Comparison of ENCODE assay signal across 14 cellular contexts in the genomic region with DNA sequence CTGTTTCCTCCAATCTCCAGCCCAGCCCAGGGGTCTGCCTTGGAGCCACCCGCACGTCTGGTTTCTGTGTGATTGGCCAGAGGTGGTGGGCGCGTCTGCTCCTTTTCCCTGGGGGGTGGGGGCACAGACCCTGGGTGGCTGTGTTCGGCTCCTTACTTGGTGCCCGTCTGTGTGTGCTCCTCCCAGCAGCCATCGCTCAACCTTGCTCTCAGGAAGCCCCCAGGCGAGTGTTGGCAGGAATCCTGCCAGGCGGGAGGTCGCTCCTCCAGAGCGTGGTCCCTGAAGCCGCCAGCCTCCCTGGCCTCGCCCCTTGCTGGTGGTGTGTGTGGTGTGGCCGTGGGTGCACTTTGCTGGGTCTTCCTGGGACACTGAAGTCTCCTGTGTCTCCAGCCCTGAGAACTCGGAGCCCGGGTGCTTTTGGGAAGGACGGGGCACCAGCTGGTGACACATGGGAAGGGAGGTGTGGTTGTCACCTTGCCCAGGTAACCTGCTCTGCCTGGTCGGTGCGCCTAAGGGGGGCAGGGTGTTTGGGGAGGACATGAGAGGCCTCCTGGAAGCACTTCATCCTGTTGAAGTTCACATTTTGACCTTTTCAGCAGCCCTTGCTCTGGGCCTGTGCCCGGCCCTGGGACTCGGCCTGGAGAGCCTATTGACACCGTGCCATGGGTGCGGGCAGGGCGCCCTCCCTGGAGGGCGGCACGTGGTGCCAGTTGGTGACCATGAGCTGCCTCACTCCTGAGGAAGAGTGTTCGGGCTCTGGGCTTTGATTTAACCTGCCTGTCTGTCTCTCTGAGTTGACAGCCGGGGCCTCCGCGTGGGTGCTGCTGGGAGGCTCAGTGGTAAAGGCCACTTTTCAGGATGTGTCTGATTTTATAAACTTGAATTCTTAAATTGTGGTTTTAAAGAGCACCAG. TPM values are rescaled to one million over a fixed set of nuclear protein-coding genes. Genes with fewer than 3 reads are reported as not detected.
A peak's percentile ranks its signal among the peaks of the same experiment; 100 is the strongest.
DNase-seq lines count a peak whose midpoint lies in the region; ATAC-seq and TF ChIP-seq lines count a peak whose summit lies in the region.
"Had no signal": no experiment of that assay in that cellular context is flagged by ENCODE, and none has a peak within 500 bp of the region (broad histone marks: within the 10 kb centered on the region; RNA-seq: fewer than 3 reads in every experiment).

No MANE protein-coding gene starts in this region.

- TSS peak; percentile 93 for BruUV-seq in Caco-2 (replicated peaks; lab: Mats Ljungman, UMichigan)

- H3K4me3 Mint-ChIP-seq in Caco-2 (ENCODE audit: unreplicated experiment): peak overlapping the region; percentile 58
- H3K4me3 Mint-ChIP-seq in osteocyte (ENCODE audit: unreplicated experiment): no peak overlapping the region
- H3K4me3 Mint-ChIP-seq: CD14-positive monocyte, IgD-negative memory B cell had no signal

- H3K36me3 Mint-ChIP-seq in Caco-2 (ENCODE audit: insufficient read depth, unreplicated experiment) (peaks cover 49% of the 10 kb centered on the region), osteocyte (ENCODE audit: unreplicated experiment) (peaks cover 2% of the 10 kb centered on the region)

- no peaks in the 10 kb centered on the region for H3K27me3 Mint-ChIP-seq in Caco-2 (ENCODE audit: insufficient read depth, unreplicated experiment)
- no peaks in the 10 kb centered on the region for H3K27me3 Mint-ChIP-seq in osteocyte (ENCODE audit: unreplicated experiment)

- H4K91ac ChIP-seq in trophoblast cell (ENCODE audit: low read depth, low read length): peak overlapping the region; percentile 85

- H3K4me1 Mint-ChIP-seq in Caco-2 (ENCODE audit: low read depth, unreplicated experiment) (peaks cover 55% of the 10 kb centered on the region), osteocyte (ENCODE audit: unreplicated experiment) (peaks cover 32% of the 10 kb centered on the region)

- H3K14ac ChIP-seq in trophoblast cell (ENCODE audit: low read length): peak overlapping the region; percentile 65

- H2BK12ac ChIP-seq in trophoblast cell (ENCODE audit: low read length): peak overlapping the region; percentile 39

- no peak overlapping the region for H3K4me3 ChIP-seq in Caco-2 (ENCODE audit: low read depth, low read length)
- H3K4me3 ChIP-seq in heart left ventricle: no peak overlapping the region
- H3K4me3 ChIP-seq in trophoblast cell (ENCODE audit: low read depth, low read length): no peak overlapping the region

- peak overlapping the region; percentile 78 for H3K18ac ChIP-seq in trophoblast cell (ENCODE audit: low read length)

- no peak overlapping the region for H2AFZ ChIP-seq in trophoblast cell (ENCODE audit: insufficient read depth, low read length, poor library complexity)

- peak overlapping the region; percentile 16 for H3K4ac ChIP-seq in trophoblast cell (ENCODE audit: low read depth, low read length)

- H3K9ac ChIP-seq in trophoblast cell (ENCODE audit: low read length): no peak overlapping the region

- H3K9me3 ChIP-seq in Caco-2 (no peaks in the 10 kb centered on the region), heart left ventricle (no peaks in the 10 kb centered on the region), trophoblast cell (ENCODE audit: insufficient read depth, low read depth, low read length) (no peaks in the 10 kb centered on the region)

- POLR2A ChIA-PET in Caco-2 (lab: Charles Lee): interaction anchor here (0.6 kb wide), 1 partner anchor 13 kb away, joined by 3 read pairs; no protein-coding TSS in a partner anchor

- H3K4me2 ChIP-seq in trophoblast cell (ENCODE audit: low read length): peak overlapping the region; percentile 40

- CTCF ChIA-PET in Caco-2 (lab: Charles Lee): interaction anchor here (0.9 to 1.5 kb wide), 5 partner anchors 12 to 107 kb away, joined by 3 to 11 read pairs (median 5); no protein-coding TSS in a partner anchor

- no peak for TF ChIP-seq POLR2A in heart left ventricle (IDR thresholded peaks at IDR 0.05)

- intact Hi-C loops in Caco-2 (cut with micrococcal nuclease; ENCODE audit: unreplicated experiment) (loop anchor here (1.0 kb wide), 1 partner anchor 13 kb away; no protein-coding TSS in a partner anchor), heart left ventricle (cut with DNase I) (no loop called here)

- H3K36me3 ChIP-seq in Caco-2 (ENCODE audit: control insufficient read depth, insufficient read depth, low read length) (no peaks in the 10 kb centered on the region; the same call in 1 of the 2 replicates), heart left ventricle (peaks cover 0 to 19% (median 0%) of the 10 kb centered on the region in 9 donors), trophoblast cell (ENCODE audit: control insufficient read depth in 1 of 2, insufficient read depth in 2 of 2, low read length in 2 of 2) (peaks cover 0 to 2% of the 10 kb centered on the region in 2 experiments)

- peak in 1 of 2 experiments; percentile 43 for DNase-seq in Caco-2
- peak; percentile 52 for DNase-seq in NCI-H2029 treated with DMSO at 0.1 percent for 48 hours (lab: John Stamatoyannopoulos, UW)
- peak; percentile 65 to 84 (median 80) for DNase-seq in heart left ventricle
- DNase-seq in trophoblast cell: peak; percentile 39 to 47
- no peak for DNase-seq in osteocyte (ENCODE audit: extremely low spot score, unreplicated experiment)
- no peak for DNase-seq in NCI-H446 (lab: John Stamatoyannopoulos, UW)
- no peak for DNase-seq in GOT3 (lab: John Stamatoyannopoulos, UW)
- DNase-seq: activated CD4-positive, CD25-positive, alpha-beta regulatory T cell treated with anti-CD3 and anti-CD28 coated beads, Interleukin-2, amount 50 U/mL, for 72 hours; activated effector memory CD4-positive, alpha-beta T cell treated with anti-CD3 and anti-CD28 coated beads, Interleukin-2, amount 50 U/mL, for 16 hours; SHP77 had no signal

- H3K27me3 ChIP-seq in Caco-2 (replicated peaks; ENCODE audit: control insufficient read depth, insufficient read depth, low read length) (no peaks in the 10 kb centered on the region), heart left ventricle (no peaks in the 10 kb centered on the region), trophoblast cell (ENCODE audit: insufficient read depth, low read length) (no peaks in the 10 kb centered on the region)

- H3K27ac ChIP-seq in heart left ventricle: peak overlapping the region in 9 of 12 donors; percentile 1 to 65 (median 51)
- H3K27ac ChIP-seq in trophoblast cell (ENCODE audit: low read depth, low read length): peak overlapping the region; percentile 64

- H2AK5ac ChIP-seq in trophoblast cell (ENCODE audit: low read length): peak overlapping the region; percentile 77

- H3K27ac Mint-ChIP-seq in Caco-2 (ENCODE audit: unreplicated experiment): peak overlapping the region; percentile 94
- no peak overlapping the region for H3K27ac Mint-ChIP-seq in osteocyte (ENCODE audit: unreplicated experiment)

- peak overlapping the region; percentile 11 for H4K12ac ChIP-seq in trophoblast cell (ENCODE audit: low read depth, low read length)

- peaks cover 7% of the 10 kb centered on the region for H3K9me3 Mint-ChIP-seq in Caco-2 (ENCODE audit: unreplicated experiment)
- no peaks in the 10 kb centered on the region for H3K9me3 Mint-ChIP-seq in osteocyte (ENCODE audit: unreplicated experiment)

- peaks cover 31% of the 10 kb centered on the region for H3K79me1 ChIP-seq in trophoblast cell (ENCODE audit: low read length)

- ATAC-seq in heart left ventricle: peak; percentile 73 to 84 (median 78)
- no peak for ATAC-seq in HG03565 (IDR thresholded peaks at IDR 0.05; ENCODE audit: unreplicated experiment)

- WGBS in heart left ventricle, 4 donors: 56 to 74% (median 67%) methylated on average over 21 to 30 of the region's 30 CpGs
- no CpG with 5 or more reads among the region's 30 CpGs for WGBS in trophoblast cell (ENCODE audit: extremely low coverage, insufficient coverage, insufficient read length)

- TF ChIP-seq CTCF in Caco-2 (IDR thresholded peaks at IDR 0.05; ENCODE audit: insufficient read depth in 1 of 2, low read depth in 1 of 2, low read length in 1 of 2, severe bottlenecking in 1 of 2, unreplicated experiment in 1 of 2): no peak
- no peak for TF ChIP-seq CTCF in heart left ventricle (IDR thresholded peaks at IDR 0.05)
- no peak for TF ChIP-seq CTCF in osteocyte (IDR thresholded peaks at IDR 0.05)

- peak overlapping the region; percentile 23 for H2BK5ac ChIP-seq in trophoblast cell (ENCODE audit: low read depth, low read length, poor library complexity)

- no peak overlapping the region for H3K23ac ChIP-seq in trophoblast cell (ENCODE audit: low read length)

- H3K4me1 ChIP-seq in Caco-2: peaks cover 50% of the 10 kb centered on the region
- peaks cover 5 to 72% (median 51%) of the 10 kb centered on the region in 12 donors for H3K4me1 ChIP-seq in heart left ventricle
- peaks cover 34 to 48% of the 10 kb centered on the region in 2 experiments for H3K4me1 ChIP-seq in trophoblast cell (ENCODE audit: control insufficient read depth in 1 of 2, insufficient read depth in 2 of 2, low read length in 2 of 2)

- H4K8ac ChIP-seq in trophoblast cell (ENCODE audit: low read depth, low read length): peak overlapping the region; percentile 59

- peak overlapping the region; percentile 33 for H2BK120ac ChIP-seq in trophoblast cell (ENCODE audit: insufficient read depth, low read length, poor library complexity)

- peaks cover 8% of the 10 kb centered on the region for H3K79me2 ChIP-seq in trophoblast cell (ENCODE audit: control insufficient read depth, insufficient read depth, low read length, poor library complexity)

RNA-seq across cellular contexts. Expression of gene ZNF750, which starts 49.0 kb away (rescaled TPM):
- total RNA-seq in Caco-2 (2022): 0.14 and 0.19 TPM in 2 replicates
- under 1 TPM in 2 of 9 donors, not detected in 7; 0.31 to 0.38 TPM for total RNA-seq in heart left ventricle
- polyA plus RNA-seq in heart left ventricle: under 1 TPM; 0.08 to 0.17 TPM
- 28.8 and 29.8 TPM in 2 replicates for polyA plus RNA-seq in trophoblast cell (2013)
- not detected in 2 replicates for total RNA-seq in osteocyte
- total RNA-seq: H7 had no signal
- polyA plus RNA-seq: CD14-positive monocyte, IgD-negative memory B cell had no signal

Comparison
In these comparisons a context has a peak if more than half of its experiments do, and no peak if none do; other contexts are left out.
1. DNase-seq: peak in NCI-H2029 treated with DMSO at 0.1 percent for 48 hours (single experiment), heart left ventricle (5 of 5) and trophoblast cell (2 of 2); none in osteocyte (single experiment), NCI-H446 (0 of 2) and GOT3 (single experiment).